Comparison of ENCODE assay signal across 1 cellular context in the genomic region with DNA sequence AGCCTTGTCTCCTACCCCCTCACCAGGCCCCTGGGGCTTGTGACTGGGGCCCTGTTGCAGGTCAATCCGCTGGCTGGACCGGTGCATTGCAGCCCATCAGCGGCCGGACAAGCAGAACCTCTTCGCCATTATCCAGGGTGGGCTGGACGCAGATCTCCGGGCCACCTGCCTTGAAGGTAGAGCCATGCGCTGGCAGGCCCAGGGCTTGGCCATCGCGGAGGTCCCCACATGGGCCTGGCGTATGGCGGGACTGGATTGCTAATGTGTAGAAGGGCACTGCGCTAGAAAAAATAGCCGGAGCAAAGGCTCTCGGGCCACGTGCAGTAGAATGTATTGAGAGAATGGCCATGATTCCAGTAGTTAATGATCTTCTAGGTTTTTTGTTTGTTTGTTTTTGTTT.
TF ChIP-seq lines count a peak whose summit lies in the region.

No MANE protein-coding gene starts in this region.

TF ChIP-seq in HepG2, 621 proteins besides CTCF, POLR2A, EP300 and RAD21 (continued from another document):
- TF ChIP-seq, protein P1, sequence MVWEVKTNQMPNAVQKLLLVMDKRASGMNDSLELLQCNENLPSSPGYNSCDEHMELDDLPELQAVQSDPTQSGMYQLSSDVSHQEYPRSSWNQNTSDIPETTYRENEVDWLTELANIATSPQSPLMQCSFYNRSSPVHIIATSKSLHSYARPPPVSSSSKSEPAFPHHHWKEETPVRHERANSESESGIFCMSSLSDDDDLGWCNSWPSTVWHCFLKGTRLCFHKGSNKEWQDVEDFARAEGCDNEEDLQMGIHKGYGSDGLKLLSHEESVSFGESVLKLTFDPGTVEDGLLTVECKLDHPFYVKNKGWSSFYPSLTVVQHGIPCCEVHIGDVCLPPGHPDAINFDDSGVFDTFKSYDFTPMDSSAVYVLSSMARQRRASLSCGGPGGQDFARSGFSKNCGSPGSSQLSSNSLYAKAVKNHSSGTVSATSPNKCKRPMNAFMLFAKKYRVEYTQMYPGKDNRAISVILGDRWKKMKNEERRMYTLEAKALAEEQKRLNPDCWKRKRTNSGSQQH (CRISPR knock-in tag; IDR thresholded peaks at IDR 0.05; ENCODE audit: low read depth): no peak
- TF ChIP-seq PITX1 (CRISPR knock-in tag; IDR thresholded peaks at IDR 0.05) (no peak), MED13 (CRISPR knock-in tag; IDR thresholded peaks at IDR 0.05) (no peak), TCF7L2 (IDR thresholded peaks at IDR 0.05; ENCODE audit: low read depth, low read length) (no peak)
- TF ChIP-seq, protein P2, sequence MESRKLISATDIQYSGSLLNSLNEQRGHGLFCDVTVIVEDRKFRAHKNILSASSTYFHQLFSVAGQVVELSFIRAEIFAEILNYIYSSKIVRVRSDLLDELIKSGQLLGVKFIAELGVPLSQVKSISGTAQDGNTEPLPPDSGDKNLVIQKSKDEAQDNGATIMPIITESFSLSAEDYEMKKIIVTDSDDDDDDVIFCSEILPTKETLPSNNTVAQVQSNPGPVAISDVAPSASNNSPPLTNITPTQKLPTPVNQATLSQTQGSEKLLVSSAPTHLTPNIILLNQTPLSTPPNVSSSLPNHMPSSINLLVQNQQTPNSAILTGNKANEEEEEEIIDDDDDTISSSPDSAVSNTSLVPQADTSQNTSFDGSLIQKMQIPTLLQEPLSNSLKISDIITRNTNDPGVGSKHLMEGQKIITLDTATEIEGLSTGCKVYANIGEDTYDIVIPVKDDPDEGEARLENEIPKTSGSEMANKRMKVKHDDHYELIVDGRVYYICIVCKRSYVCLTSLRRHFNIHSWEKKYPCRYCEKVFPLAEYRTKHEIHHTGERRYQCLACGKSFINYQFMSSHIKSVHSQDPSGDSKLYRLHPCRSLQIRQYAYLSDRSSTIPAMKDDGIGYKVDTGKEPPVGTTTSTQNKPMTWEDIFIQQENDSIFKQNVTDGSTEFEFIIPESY (CRISPR knock-in tag; IDR thresholded peaks at IDR 0.05): peak; percentile 79
